8 cellular contexts compared by ENCODE assay signal in genomic region chr1:7669559-7670208, GRCh38.
A peak's percentile ranks its signal among the peaks of the same experiment; 100 is the strongest.
DNase-seq lines count a peak whose midpoint lies in the region; ATAC-seq and TF ChIP-seq lines count a peak whose summit lies in the region.

No MANE protein-coding gene starts in this region.

- H3K9me3 ChIP-seq in sigmoid colon: no peaks in the 10 kb centered on the region

- H3K27me3 Mint-ChIP-seq in T-cell: peaks cover 0 to 9% of the 10 kb centered on the region in 2 donors

- peaks cover 0 to 4% (median 0%) of the 10 kb centered on the region in 3 donors for H3K27me3 ChIP-seq in sigmoid colon

- no peak overlapping the region for H3K27ac ChIP-seq in sigmoid colon

- in situ Hi-C loops in KBM-7 (cut with MboI; ENCODE audit: low pct_unique_long_range_greater_than_20kb, low sequenced_read_pairs): loop anchor here (10.0 kb wide), 1 partner anchor 85 kb away; no protein-coding TSS in a partner anchor

- H3K4me1 Mint-ChIP-seq in T-cell: peaks cover 5 to 20% (median 7%) of the 10 kb centered on the region in 3 donors

- no peak for TF ChIP-seq EP300 in sigmoid colon (IDR thresholded peaks at IDR 0.05)

- H3K27ac Mint-ChIP-seq in T-cell: no peak overlapping the region

- peaks cover 0 to 18% (median 13%) of the 10 kb centered on the region in 4 donors for H3K4me1 ChIP-seq in sigmoid colon

- WGBS in sigmoid colon, 2 donors: 10 to 14% methylated on average over 17 of the region's 17 CpGs

- no peaks in the 10 kb centered on the region for H3K36me3 ChIP-seq in sigmoid colon

- intact Hi-C loops in sigmoid colon (cut with DNase I): no loop called here

- ATAC-seq in T-cell (replicated peaks in 1 of 4) (peak; percentile 69 to 84 (median 72)), HG02610 (IDR thresholded peaks at IDR 0.05; ENCODE audit: unreplicated experiment) (no peak)

- TF ChIP-seq POLR2A in sigmoid colon (IDR thresholded peaks at IDR 0.05): no peak

- H3K36me3 Mint-ChIP-seq in T-cell: no peaks in the 10 kb centered on the region

- H3K9me3 Mint-ChIP-seq in T-cell: no peaks in the 10 kb centered on the region

- CTCF ChIA-PET in T-cell (lab: Charles Lee): interaction anchor here (0.6 to 5.2 kb wide), 7 partner anchors 69 to 239 kb away, joined by 3 to 124 read pairs (median 5); no protein-coding TSS in a partner anchor

- TF ChIP-seq CTCF in sigmoid colon (IDR thresholded peaks at IDR 0.05): peak; percentile 42 to 83 (median 68)

- DNase-seq in DMS114 treated with DMSO at 0.1 percent for 48 hours (lab: John Stamatoyannopoulos, UW; ENCODE audit: unreplicated experiment) (peak; percentile 39), KBM-7 (peak; percentile 66), T-cell (peak in 33 of 34 experiments; percentile 6 to 62 (median 48)), anterior cingulate cortex (lab: John Stamatoyannopoulos, UW) (peak in 50 of 58 donors; percentile 10 to 81 (median 53)), hippocampal formation (lab: John Stamatoyannopoulos, UW) (peak; percentile 13 to 65), sigmoid colon (no peak), NCI-H187 (lab: John Stamatoyannopoulos, UW) (no peak)

- peak overlapping the region in 2 of 3 donors; percentile 31 to 32 for H3K4me3 Mint-ChIP-seq in T-cell

- peak overlapping the region in 2 of 4 donors; percentile 3 to 30 for H3K4me3 ChIP-seq in sigmoid colon

- POLR2A ChIA-PET in T-cell (lab: Charles Lee): interaction anchor here in 1 of 2 donors (0.6 kb wide), 2 partner anchors 641 to 997 kb away, joined by 4 to 5 read pairs; no protein-coding TSS in a partner anchor

Comparison
In these comparisons a context has a peak if more than half of its experiments do, and no peak if none do; other contexts are left out.
1. DNase-seq: peak in DMS114 treated with DMSO at 0.1 percent for 48 hours (single experiment), KBM-7 (single experiment), T-cell (33 of 34), anterior cingulate cortex (50 of 58) and hippocampal formation (2 of 2); none in sigmoid colon (single experiment) and NCI-H187 (0 of 2).